Comparison of ENCODE assay signal across 1 cellular context in the genomic region with DNA sequence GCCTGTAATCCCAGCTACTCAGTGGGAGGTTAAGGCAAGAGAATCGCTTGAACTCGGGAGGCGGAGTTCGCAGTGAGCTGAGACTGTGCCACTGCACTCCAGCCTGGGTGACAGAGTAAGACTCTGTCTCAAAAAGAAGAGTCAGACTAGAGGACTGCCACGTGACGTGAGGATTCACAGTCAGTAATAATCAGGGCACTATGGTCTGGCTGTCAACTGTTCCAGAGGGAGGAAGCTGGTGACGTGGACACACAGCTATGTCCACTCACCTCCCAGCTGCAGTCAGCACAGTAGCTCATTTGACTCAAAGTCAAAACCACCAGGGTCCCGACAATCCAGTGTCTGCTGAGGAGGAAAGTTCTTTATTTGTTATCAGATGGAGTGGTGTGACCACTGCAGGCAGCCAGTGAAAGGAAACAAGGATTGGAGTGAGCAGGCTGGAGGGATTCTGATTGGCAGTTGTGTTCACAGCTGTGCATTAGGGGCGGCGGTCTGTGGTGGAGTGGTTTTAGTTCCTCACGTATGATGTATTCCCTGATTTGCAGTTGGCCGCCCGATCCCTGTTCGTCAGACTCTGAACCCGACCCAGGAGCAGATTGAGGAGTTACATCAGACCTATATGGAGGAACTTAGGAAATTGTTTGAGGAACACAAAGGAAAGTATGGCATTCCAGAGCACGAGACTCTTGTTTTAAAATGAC.
A peak's percentile ranks its signal among the peaks of the same experiment; 100 is the strongest.
TF ChIP-seq lines count a peak whose summit lies in the region.

No MANE protein-coding gene starts in this region.

TF ChIP-seq in HepG2, 621 proteins besides CTCF, POLR2A, EP300 and RAD21 (continued from another document and continues in another):
- TF ChIP-seq ZBTB40 (IDR thresholded peaks at IDR 0.05) (no peak), ZBTB40 (CRISPR knock-in tag; IDR thresholded peaks at IDR 0.05) (peak; percentile 78), JUND (CRISPR knock-in tag; IDR thresholded peaks at IDR 0.05) (peak; percentile 92), SCMH1 (CRISPR knock-in tag; IDR thresholded peaks at IDR 0.05; ENCODE audit: borderline replicate concordance) (no peak), SIX1 (CRISPR knock-in tag; IDR thresholded peaks at IDR 0.05; ENCODE audit: borderline replicate concordance) (no peak), RFX5 (IDR thresholded peaks at IDR 0.05; ENCODE audit: low read depth, low read length) (peak; percentile 60), BATF2 (CRISPR knock-in tag; IDR thresholded peaks at IDR 0.05) (no peak), KLF9 (CRISPR knock-in tag; IDR thresholded peaks at IDR 0.05; ENCODE audit: low read depth) (no peak; the same call in 1 of the 2 replicates), TCF7 (IDR thresholded peaks at IDR 0.05; ENCODE audit: low read depth) (no peak; the same call in 1 of the 2 replicates), ARHGAP35 (CRISPR knock-in tag; IDR thresholded peaks at IDR 0.05; ENCODE audit: borderline replicate concordance) (no peak), NR2F1 (CRISPR knock-in tag; IDR thresholded peaks at IDR 0.05) (no peak; a peak in 1 of 4 replicates), ZNF350 (CRISPR knock-in tag; IDR thresholded peaks at IDR 0.05; ENCODE audit: borderline replicate concordance, low read depth) (peak; percentile 92; the same call in 1 of the 2 replicates), EED (CRISPR knock-in tag; IDR thresholded peaks at IDR 0.05) (no peak), SP4 (CRISPR knock-in tag; IDR thresholded peaks at IDR 0.05) (peak; percentile 89), ZNF207 (IDR thresholded peaks at IDR 0.05; ENCODE audit: borderline replicate concordance) (no peak), DPF2 (CRISPR knock-in tag; IDR thresholded peaks at IDR 0.05; ENCODE audit: borderline replicate concordance, low read depth) (no peak; the same call in 1 of the 2 replicates), MLXIP (CRISPR knock-in tag; IDR thresholded peaks at IDR 0.05; ENCODE audit: borderline replicate concordance) (no peak; the same call in 1 of the 2 replicates), RBAK (CRISPR knock-in tag; IDR thresholded peaks at IDR 0.05) (peak; percentile 58; the same call in 1 of the 2 replicates), MTERF4 (CRISPR knock-in tag; IDR thresholded peaks at IDR 0.05) (0 out of 2 replicates have a peak, but pooled peaks have one; percentile 34), RXRB (CRISPR knock-in tag; IDR thresholded peaks at IDR 0.05; ENCODE audit: borderline replicate concordance) (peak; percentile 84; the same call in 1 of the 2 replicates), TGIF2 (CRISPR knock-in tag; IDR thresholded peaks at IDR 0.05) (peak; percentile 93), U2AF1 (optimal IDR thresholded peaks at IDR 0.05; ENCODE audit: low read depth, low read length) (no peak), RBM22 (optimal IDR thresholded peaks at IDR 0.05; ENCODE audit: low read length) (no peak), TBL1XR1 (IDR thresholded peaks at IDR 0.05; ENCODE audit: borderline replicate concordance, low read length, partially characterized antibody) (peak; percentile 90), FOXJ3 (CRISPR knock-in tag; IDR thresholded peaks at IDR 0.05; ENCODE audit: borderline replicate concordance) (peak; percentile 94)
- TF ChIP-seq, protein P1, sequence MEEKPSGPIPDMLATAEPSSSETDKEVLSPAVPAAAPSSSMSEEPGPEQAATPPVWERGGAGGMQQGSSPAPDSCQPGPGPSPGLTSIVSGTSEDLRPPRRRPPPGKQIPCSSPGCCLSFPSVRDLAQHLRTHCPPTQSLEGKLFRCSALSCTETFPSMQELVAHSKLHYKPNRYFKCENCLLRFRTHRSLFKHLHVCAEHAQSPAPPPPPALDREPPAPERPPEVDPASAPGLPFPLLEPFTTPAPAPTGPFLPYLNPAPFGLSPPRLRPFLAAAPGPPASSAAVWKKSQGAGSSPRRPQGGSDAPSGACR (CRISPR knock-in tag; IDR thresholded peaks at IDR 0.05) = peak; percentile 85; the same call in 1 of the 2 replicates
- TF ChIP-seq, protein P2, sequence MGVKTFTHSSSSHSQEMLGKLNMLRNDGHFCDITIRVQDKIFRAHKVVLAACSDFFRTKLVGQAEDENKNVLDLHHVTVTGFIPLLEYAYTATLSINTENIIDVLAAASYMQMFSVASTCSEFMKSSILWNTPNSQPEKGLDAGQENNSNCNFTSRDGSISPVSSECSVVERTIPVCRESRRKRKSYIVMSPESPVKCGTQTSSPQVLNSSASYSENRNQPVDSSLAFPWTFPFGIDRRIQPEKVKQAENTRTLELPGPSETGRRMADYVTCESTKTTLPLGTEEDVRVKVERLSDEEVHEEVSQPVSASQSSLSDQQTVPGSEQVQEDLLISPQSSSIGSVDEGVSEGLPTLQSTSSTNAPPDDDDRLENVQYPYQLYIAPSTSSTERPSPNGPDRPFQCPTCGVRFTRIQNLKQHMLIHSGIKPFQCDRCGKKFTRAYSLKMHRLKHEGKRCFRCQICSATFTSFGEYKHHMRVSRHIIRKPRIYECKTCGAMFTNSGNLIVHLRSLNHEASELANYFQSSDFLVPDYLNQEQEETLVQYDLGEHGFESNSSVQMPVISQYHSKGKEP (CRISPR knock-in tag; IDR thresholded peaks at IDR 0.05) = peak; percentile 30; the same call in 1 of the 2 replicates
- TF ChIP-seq, protein P3, sequence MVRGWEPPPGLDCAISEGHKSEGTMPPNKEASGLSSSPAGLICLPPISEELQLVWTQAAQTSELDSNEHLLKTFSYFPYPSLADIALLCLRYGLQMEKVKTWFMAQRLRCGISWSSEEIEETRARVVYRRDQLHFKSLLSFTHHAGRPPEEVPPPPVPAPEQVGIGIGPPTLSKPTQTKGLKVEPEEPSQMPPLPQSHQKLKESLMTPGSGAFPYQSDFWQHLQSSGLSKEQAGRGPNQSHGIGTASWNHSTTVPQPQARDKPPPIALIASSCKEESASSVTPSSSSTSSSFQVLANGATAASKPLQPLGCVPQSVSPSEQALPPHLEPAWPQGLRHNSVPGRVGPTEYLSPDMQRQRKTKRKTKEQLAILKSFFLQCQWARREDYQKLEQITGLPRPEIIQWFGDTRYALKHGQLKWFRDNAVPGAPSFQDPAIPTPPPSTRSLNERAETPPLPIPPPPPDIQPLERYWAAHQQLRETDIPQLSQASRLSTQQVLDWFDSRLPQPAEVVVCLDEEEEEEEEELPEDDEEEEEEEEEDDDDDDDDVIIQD (CRISPR knock-in tag; IDR thresholded peaks at IDR 0.05; ENCODE audit: low read depth) = peak; percentile 98
- TF ChIP-seq, protein P4, sequence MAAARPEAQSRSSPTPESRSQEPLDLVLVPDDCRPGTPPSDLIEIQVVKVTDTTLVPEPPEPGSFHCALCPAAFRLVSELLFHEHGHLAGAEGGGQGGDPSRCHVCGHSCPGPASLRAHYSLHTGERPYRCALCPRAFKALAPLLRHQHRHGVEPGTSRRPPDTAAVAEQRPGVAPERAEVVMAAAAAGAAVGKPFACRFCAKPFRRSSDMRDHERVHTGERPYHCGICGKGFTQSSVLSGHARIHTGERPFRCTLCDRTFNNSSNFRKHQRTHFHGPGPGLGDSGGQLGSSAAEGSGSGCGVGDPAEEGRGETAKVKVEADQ (CRISPR knock-in tag; IDR thresholded peaks at IDR 0.05; ENCODE audit: borderline replicate concordance) = peak; percentile 88; the same call in 1 of the 2 replicates
